ENCODE assay signal across 1 cellular context in the genomic region with DNA sequence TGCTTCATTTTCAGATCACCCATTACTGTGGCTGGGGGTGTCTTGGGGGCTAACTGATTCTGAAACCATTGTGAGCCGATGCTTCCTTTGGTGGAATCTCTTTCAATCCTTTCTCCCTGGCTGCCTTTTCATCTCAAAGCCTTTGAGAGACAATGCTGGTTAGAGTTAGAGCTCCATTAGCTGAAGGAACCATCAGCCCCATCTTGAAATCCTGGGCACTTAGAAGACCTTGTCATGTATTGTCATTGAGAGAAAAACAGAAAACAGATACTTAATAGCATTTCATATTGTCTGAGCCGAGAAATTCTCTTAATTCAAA.
TF ChIP-seq lines count a peak whose summit lies in the region.

No MANE protein-coding gene starts in this region.

TF ChIP-seq in K562, 482 proteins besides CTCF, POLR2A, EP300 and RAD21:
- TF ChIP-seq HNRNPH1 (optimal IDR thresholded peaks at IDR 0.05; ENCODE audit: low read depth, low read length) (no peak), ZNF592 (IDR thresholded peaks at IDR 0.05) (no peak), NELFE (IDR thresholded peaks at IDR 0.05; ENCODE audit: insufficient read depth, insufficient read length) (no peak), ZC3H8 (IDR thresholded peaks at IDR 0.05) (no peak), ZNF444 (CRISPR knock-in tag; IDR thresholded peaks at IDR 0.05) (no peak), ZSCAN32 (CRISPR knock-in tag; IDR thresholded peaks at IDR 0.05) (no peak), SIN3B (IDR thresholded peaks at IDR 0.05; ENCODE audit: low read depth) (0 out of 2 replicates have a peak, but pooled peaks have one; percentile 6)
